Comparison of ENCODE assay signal across 8 cellular contexts in the genomic region with DNA sequence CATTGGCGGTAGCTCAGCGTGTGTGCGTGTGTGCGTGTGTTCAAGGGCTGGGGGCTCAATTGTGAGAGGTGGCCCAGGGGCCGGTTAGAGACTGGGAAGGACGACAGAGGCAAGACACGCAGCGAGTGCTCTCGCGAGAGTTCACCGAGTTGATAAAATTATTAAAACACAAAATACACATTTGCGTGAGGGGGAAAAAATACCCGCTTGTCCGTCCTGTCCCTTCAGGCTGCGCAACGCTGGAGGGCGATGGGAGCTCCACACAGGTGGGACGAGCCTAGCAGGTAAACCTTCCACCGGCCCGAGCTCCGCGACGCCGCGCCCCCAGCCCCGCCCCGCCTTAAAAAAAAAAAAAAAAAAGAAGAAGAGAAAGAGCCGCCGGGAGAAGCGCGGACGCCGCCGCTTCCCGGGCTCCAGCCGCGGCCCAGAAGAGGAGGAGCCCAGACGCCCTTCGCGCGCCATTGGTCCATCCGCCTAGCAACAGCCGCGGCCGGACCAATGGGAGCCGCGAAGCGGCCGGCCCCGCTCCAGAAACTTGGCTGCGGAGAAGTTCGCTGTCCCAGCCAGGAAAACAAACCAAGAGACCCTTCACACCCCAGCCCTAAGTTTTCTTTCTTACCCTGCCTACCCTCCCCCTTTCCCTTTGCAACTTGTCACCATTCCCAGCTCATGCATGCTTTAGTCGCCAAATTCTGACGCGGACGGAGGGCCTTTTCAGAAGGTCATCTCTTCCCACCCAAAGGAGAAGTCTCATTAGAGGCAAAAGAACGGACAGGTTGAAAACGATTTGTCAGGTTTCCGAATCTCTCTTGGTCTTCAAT.
DNase-seq lines count a peak whose midpoint lies in the region; ATAC-seq and TF ChIP-seq lines count a peak whose summit lies in the region.

No MANE protein-coding gene starts in this region.

- H3K9ac ChIP-seq in HUES64 (ENCODE audit: low read depth, low read length) = peak overlapping the region; percentile 69

- peak; percentile 95 for ATAC-seq in GM21447 (IDR thresholded peaks at IDR 0.05; ENCODE audit: unreplicated experiment)

- H3K4me3 Mint-ChIP-seq in nephron progenitor cell = peak overlapping the region; percentile 89
- peak overlapping the region; percentile 81 for H3K4me3 Mint-ChIP-seq in stimulated activated naive CD8-positive, alpha-beta T cell treated with anti-CD3 and anti-CD28 coated beads, Interleukin-15, Interleukin-2, amounts not matched to agents 100 ng/mL and 50 ng/mL, for 24 hours

- TF ChIP-seq CTCF in foreskin fibroblast (IDR thresholded peaks at IDR 0.05; ENCODE audit: low read depth, low read length) (no peak), nephron progenitor cell (IDR thresholded peaks at IDR 0.05) (no peak)

- H3K36me3 ChIP-seq in HUES64 (ENCODE audit: insufficient read depth, low read length) = no peaks in the 10 kb centered on the region

- DNase-seq in COLO829 (ENCODE audit: low spot score) (peak; percentile 82), RPMI7951 (ENCODE audit: low read depth) (peak; percentile 84), activated gamma-delta T cell treated with Interleukin-2 at 50 U/mL for 16 hours (peak; percentile 26), foreskin fibroblast (peak; percentile 77 to 95), nephron progenitor cell (peak; percentile 87)

- peaks cover 49% of the 10 kb centered on the region for H3K4me1 Mint-ChIP-seq in nephron progenitor cell
- peaks cover 15% of the 10 kb centered on the region for H3K4me1 Mint-ChIP-seq in stimulated activated naive CD8-positive, alpha-beta T cell treated with anti-CD3 and anti-CD28 coated beads, Interleukin-15, Interleukin-2, amounts not matched to agents 100 ng/mL and 50 ng/mL, for 24 hours (ENCODE audit: low read depth)

- no peak overlapping the region for H3K27ac ChIP-seq in HUES64 (ENCODE audit: low read depth, low read length)

- H3K9me3 ChIP-seq in HUES64 (ENCODE audit: insufficient read depth, low read depth, low read length) = no peaks in the 10 kb centered on the region

- under 1% methylated on average over 42 of the region's 59 CpGs for whole genome bisulfite sequencing in HUES64

- no peaks in the 10 kb centered on the region for H3K4me1 ChIP-seq in HUES64 (ENCODE audit: insufficient read depth, low read length)

- no peaks in the 10 kb centered on the region for H3K9me3 Mint-ChIP-seq in nephron progenitor cell
- no peaks in the 10 kb centered on the region for H3K9me3 Mint-ChIP-seq in stimulated activated naive CD8-positive, alpha-beta T cell treated with anti-CD3 and anti-CD28 coated beads, Interleukin-15, Interleukin-2, amounts not matched to agents 100 ng/mL and 50 ng/mL, for 24 hours

- peak overlapping the region; percentile 95 for H3K27ac Mint-ChIP-seq in nephron progenitor cell
- peak overlapping the region; percentile 3 for H3K27ac Mint-ChIP-seq in stimulated activated naive CD8-positive, alpha-beta T cell treated with anti-CD3 and anti-CD28 coated beads, Interleukin-15, Interleukin-2, amounts not matched to agents 100 ng/mL and 50 ng/mL, for 24 hours

- peaks cover 3% of the 10 kb centered on the region for H3K27me3 Mint-ChIP-seq in nephron progenitor cell (ENCODE audit: low read depth, poor library complexity)
- peaks cover 33% of the 10 kb centered on the region for H3K27me3 Mint-ChIP-seq in stimulated activated naive CD8-positive, alpha-beta T cell treated with anti-CD3 and anti-CD28 coated beads, Interleukin-15, Interleukin-2, amounts not matched to agents 100 ng/mL and 50 ng/mL, for 24 hours

- H3K4me3 ChIP-seq in HUES64 (ENCODE audit: low read length) (peak overlapping the region; percentile 64), foreskin fibroblast (ENCODE audit: low read depth in 1 of 2, low read length in 2 of 2) (peak overlapping the region; percentile 61 to 65)

- no peaks in the 10 kb centered on the region for H3K36me3 Mint-ChIP-seq in nephron progenitor cell (ENCODE audit: low read depth)
- H3K36me3 Mint-ChIP-seq in stimulated activated naive CD8-positive, alpha-beta T cell treated with anti-CD3 and anti-CD28 coated beads, Interleukin-15, Interleukin-2, amounts not matched to agents 100 ng/mL and 50 ng/mL, for 24 hours (ENCODE audit: low read depth) = no peaks in the 10 kb centered on the region

- H3K27me3 ChIP-seq in HUES64 (ENCODE audit: insufficient read depth, low read length) = peaks cover 6% of the 10 kb centered on the region; the same call in 1 of the 2 replicates

Comparison
In these comparisons a context has a peak if more than half of its experiments do, and no peak if none do; other contexts are left out.
1. DNase-seq: peak in every context shown above with its lines; median percentile 87 in nephron progenitor cell; 86 in foreskin fibroblast; 84 in RPMI7951; 82 in COLO829; 26 in activated gamma-delta T cell treated with Interleukin-2 at 50 U/mL for 16 hours.